In the genomic region with DNA sequence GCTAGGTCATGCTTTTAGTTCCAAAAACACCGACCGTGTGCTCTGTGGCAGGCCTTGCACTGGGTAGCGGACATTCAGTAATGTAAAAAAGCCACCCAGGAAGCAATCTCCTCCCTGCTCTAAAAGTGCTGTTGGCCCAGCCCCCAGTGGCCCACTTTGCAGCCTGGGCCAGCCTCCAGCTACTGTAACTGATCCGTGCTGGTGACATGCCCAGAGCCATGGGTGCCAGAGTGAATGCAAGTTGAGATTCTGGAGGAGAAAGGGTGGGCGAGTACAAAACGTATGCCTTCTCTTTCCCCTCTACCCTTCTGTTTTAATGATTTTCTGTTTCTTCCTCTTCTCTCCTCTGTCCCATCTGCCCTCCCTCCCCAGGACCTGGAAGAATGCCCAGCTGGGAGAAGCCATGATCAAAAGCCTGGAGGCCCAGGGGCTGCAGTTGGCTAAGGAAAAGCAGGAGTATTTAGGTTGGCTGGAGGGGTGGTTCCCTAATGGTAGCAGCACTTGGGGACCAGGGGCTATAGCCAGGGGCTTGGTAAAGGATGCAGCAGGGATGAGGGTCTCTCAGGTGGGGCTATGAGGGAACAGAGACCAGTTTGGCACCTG, we compare ENCODE assay signal across 2 cellular contexts.
TF ChIP-seq lines count a peak whose summit lies in the region.

No MANE protein-coding gene starts in this region.

TF ChIP-seq in IMR-90, 13 proteins besides CTCF, POLR2A, EP300 and RAD21 (continued from another document):
- TF ChIP-seq BHLHE40 (IDR thresholded peaks at IDR 0.05; ENCODE audit: low read depth, low read length) (no peak), NFE2L2 (IDR thresholded peaks at IDR 0.05; ENCODE audit: low read depth, low read length) (no peak), MXI1 (IDR thresholded peaks at IDR 0.05; ENCODE audit: borderline replicate concordance, low read depth, low read length) (no peak), CEBPB (IDR thresholded peaks at IDR 0.05; ENCODE audit: low read depth, low read length) (no peak), RCOR1 (IDR thresholded peaks at IDR 0.05; ENCODE audit: insufficient replicate concordance, low read length) (no peak), MAZ (IDR thresholded peaks at IDR 0.05; ENCODE audit: borderline replicate concordance, low read depth, low read length) (no peak), RFX5 (IDR thresholded peaks at IDR 0.05; ENCODE audit: low read depth, low read length) (no peak), FOS (IDR thresholded peaks at IDR 0.05; ENCODE audit: low read depth, low read length) (no peak), MAFK (IDR thresholded peaks at IDR 0.05; ENCODE audit: low read depth, low read length) (no peak), CHD1 (IDR thresholded peaks at IDR 0.05; ENCODE audit: low read depth, low read length) (no peak)
- TF ChIP-seq, protein P1, sequence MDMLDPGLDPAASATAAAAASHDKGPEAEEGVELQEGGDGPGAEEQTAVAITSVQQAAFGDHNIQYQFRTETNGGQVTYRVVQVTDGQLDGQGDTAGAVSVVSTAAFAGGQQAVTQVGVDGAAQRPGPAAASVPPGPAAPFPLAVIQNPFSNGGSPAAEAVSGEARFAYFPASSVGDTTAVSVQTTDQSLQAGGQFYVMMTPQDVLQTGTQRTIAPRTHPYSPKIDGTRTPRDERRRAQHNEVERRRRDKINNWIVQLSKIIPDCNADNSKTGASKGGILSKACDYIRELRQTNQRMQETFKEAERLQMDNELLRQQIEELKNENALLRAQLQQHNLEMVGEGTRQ (IDR thresholded peaks at IDR 0.05; ENCODE audit: low read depth, low read length), result no peak
- TF ChIP-seq, protein P2, sequence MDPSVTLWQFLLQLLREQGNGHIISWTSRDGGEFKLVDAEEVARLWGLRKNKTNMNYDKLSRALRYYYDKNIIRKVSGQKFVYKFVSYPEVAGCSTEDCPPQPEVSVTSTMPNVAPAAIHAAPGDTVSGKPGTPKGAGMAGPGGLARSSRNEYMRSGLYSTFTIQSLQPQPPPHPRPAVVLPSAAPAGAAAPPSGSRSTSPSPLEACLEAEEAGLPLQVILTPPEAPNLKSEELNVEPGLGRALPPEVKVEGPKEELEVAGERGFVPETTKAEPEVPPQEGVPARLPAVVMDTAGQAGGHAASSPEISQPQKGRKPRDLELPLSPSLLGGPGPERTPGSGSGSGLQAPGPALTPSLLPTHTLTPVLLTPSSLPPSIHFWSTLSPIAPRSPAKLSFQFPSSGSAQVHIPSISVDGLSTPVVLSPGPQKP (IDR thresholded peaks at IDR 0.05; ENCODE audit: borderline replicate concordance, low read depth, low read length), result no peak

TF ChIP-seq in SK-N-SH, 30 proteins besides CTCF, POLR2A, EP300 and RAD21 (continued from another document):
- TF ChIP-seq, protein P3, sequence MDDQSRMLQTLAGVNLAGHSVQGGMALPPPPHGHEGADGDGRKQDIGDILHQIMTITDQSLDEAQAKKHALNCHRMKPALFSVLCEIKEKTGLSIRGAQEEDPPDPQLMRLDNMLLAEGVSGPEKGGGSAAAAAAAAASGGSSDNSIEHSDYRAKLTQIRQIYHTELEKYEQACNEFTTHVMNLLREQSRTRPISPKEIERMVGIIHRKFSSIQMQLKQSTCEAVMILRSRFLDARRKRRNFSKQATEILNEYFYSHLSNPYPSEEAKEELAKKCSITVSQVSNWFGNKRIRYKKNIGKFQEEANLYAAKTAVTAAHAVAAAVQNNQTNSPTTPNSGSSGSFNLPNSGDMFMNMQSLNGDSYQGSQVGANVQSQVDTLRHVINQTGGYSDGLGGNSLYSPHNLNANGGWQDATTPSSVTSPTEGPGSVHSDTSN (IDR thresholded peaks at IDR 0.05), result no peak
- TF ChIP-seq SIN3A (IDR thresholded peaks at IDR 0.05; ENCODE audit: borderline replicate concordance, low read depth, low read length), result no peak
